In the genomic region with DNA sequence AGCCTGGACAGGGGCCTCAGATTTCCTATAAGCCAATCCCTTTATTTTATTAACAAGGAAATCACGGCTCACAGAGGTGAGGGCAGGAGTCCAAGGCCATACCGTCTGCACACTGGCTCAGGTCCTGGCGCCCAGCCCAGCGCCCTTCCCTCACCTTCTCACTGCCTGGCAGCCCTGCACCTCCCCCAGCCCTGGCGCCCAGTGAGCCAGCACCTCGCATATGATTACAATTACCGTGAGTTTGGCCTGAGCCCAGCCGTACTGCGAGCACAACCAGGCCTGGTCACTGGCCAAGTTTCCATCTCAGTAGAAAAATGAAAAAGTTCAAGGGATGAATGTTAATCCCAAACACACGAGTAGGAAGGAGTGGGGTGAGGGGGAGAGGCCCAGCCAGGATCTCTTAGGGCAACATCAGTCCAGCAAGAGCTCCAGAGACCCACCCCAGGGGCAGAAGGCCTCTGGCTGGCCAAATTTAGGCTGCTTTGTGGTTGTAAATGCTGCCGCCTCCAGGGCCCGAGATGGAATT, we compare ENCODE assay signal across 8 cellular contexts.
DNase-seq lines count a peak whose midpoint lies in the region; ATAC-seq and TF ChIP-seq lines count a peak whose summit lies in the region.

No MANE protein-coding gene starts in this region.

- H3K36me3 ChIP-seq in neuronal stem cell (replicated peaks in 1 of 2; ENCODE audit: control insufficient read depth in 2 of 2, insufficient read depth in 2 of 2, low read length in 2 of 2), result no peaks in the 10 kb centered on the region

- H3K4me3 Mint-ChIP-seq in activated CD8-positive, alpha-beta T cell treated with anti-CD3 and anti-CD28 coated beads for 36 hours, result no peak overlapping the region
- H3K4me3 Mint-ChIP-seq in activated naive CD4-positive, alpha-beta T cell treated with anti-CD3 and anti-CD28 coated beads, Interleukin-2, amount 10 ng/mL, durations not matched to agents 7 days and 5 days, result no peak overlapping the region

- no peaks in the 10 kb centered on the region for H3K4me1 Mint-ChIP-seq in activated CD8-positive, alpha-beta T cell treated with anti-CD3 and anti-CD28 coated beads for 36 hours (ENCODE audit: low read depth)
- no peaks in the 10 kb centered on the region for H3K4me1 Mint-ChIP-seq in activated naive CD4-positive, alpha-beta T cell treated with anti-CD3 and anti-CD28 coated beads, Interleukin-2, amount 10 ng/mL, durations not matched to agents 7 days and 5 days

- intact Hi-C loops in activated CD8-positive, alpha-beta T cell treated with anti-CD3 and anti-CD28 coated beads for 36 hours (cut with micrococcal nuclease), result no loop called here

- no peak overlapping the region for H3K4me3 ChIP-seq in epithelial cell of proximal tubule (ENCODE audit: low read depth, low read length)
- H3K4me3 ChIP-seq in neuronal stem cell (ENCODE audit: low read length in 2 of 2), result no peak overlapping the region

- no peak overlapping the region for H4K8ac ChIP-seq in neuronal stem cell (ENCODE audit: low read depth, low read length)

- TF ChIP-seq CTCF in epithelial cell of proximal tubule (conservative IDR thresholded peaks at IDR 0.05; ENCODE audit: low read depth, low read length), result no peak
- TF ChIP-seq CTCF in activated CD8-positive, alpha-beta T cell treated with anti-CD3 and anti-CD28 coated beads for 36 hours (IDR thresholded peaks at IDR 0.05), result no peak

- no peak overlapping the region for H3K23ac ChIP-seq in neuronal stem cell (ENCODE audit: low read depth, low read length, poor library complexity)

- no peak overlapping the region for H3K18ac ChIP-seq in neuronal stem cell (ENCODE audit: low read length)

- no peaks in the 10 kb centered on the region for H3K79me1 ChIP-seq in neuronal stem cell (ENCODE audit: low read depth, low read length)

- no peak overlapping the region for H2AFZ ChIP-seq in neuronal stem cell (ENCODE audit: low read length)

- no CpG with 5 or more reads among the region's 12 CpGs for WGBS in neuronal stem cell (ENCODE audit: extremely low coverage in 2 of 2, insufficient read length in 2 of 2, insufficient replicate concordance in 1 of 2), 2 donors

- H3K9me3 ChIP-seq in neuronal stem cell (replicated peaks in 1 of 2; ENCODE audit: control insufficient read depth in 2 of 2, insufficient read depth in 1 of 2, low read depth in 1 of 2, low read length in 2 of 2), result no peaks in the 10 kb centered on the region

- H2BK15ac ChIP-seq in neuronal stem cell (ENCODE audit: low read length), result peak overlapping the region; percentile 50

- no peak overlapping the region for H3K4ac ChIP-seq in neuronal stem cell (ENCODE audit: low read length)

- H3K27me3 ChIP-seq in neuronal stem cell (ENCODE audit: control insufficient read depth in 3 of 3, insufficient read depth in 3 of 3, low read depth in 1 of 3, low read length in 3 of 3), result peaks cover 0 to 66% (median 0%) of the 10 kb centered on the region in 3 experiments

- no peaks in the 10 kb centered on the region for H3K4me1 ChIP-seq in neuronal stem cell (ENCODE audit: control insufficient read depth in 2 of 2, insufficient read depth in 1 of 2, low read depth in 1 of 2, low read length in 2 of 2)

- CTCF ChIA-PET in activated CD8-positive, alpha-beta T cell treated with anti-CD3 and anti-CD28 coated beads for 36 hours (lab: Charles Lee), result no interaction called here
- CTCF ChIA-PET in activated naive CD4-positive, alpha-beta T cell treated with anti-CD3 and anti-CD28 coated beads, Interleukin-2, amount 10 ng/mL, durations not matched to agents 7 days and 5 days (lab: Charles Lee), result no interaction called here

- H3K9me3 Mint-ChIP-seq in activated CD8-positive, alpha-beta T cell treated with anti-CD3 and anti-CD28 coated beads for 36 hours, result no peaks in the 10 kb centered on the region
- H3K9me3 Mint-ChIP-seq in activated naive CD4-positive, alpha-beta T cell treated with anti-CD3 and anti-CD28 coated beads, Interleukin-2, amount 10 ng/mL, durations not matched to agents 7 days and 5 days, result no peaks in the 10 kb centered on the region

- H3K27ac ChIP-seq in neuronal stem cell (replicated peaks; ENCODE audit: low read length), result no peak overlapping the region

- POLR2A ChIA-PET in activated CD8-positive, alpha-beta T cell treated with anti-CD3 and anti-CD28 coated beads for 36 hours (lab: Charles Lee), result no interaction called here

- H2BK12ac ChIP-seq in neuronal stem cell (ENCODE audit: low read length), result no peak overlapping the region

- H3K9ac ChIP-seq in neuronal stem cell (ENCODE audit: low read depth, low read length, poor library complexity), result no peak overlapping the region

- no peak overlapping the region for H2BK5ac ChIP-seq in neuronal stem cell (ENCODE audit: low read length)

- H4K91ac ChIP-seq in neuronal stem cell (ENCODE audit: low read depth, low read length, poor library complexity), result no peak overlapping the region

- H2BK120ac ChIP-seq in neuronal stem cell (ENCODE audit: low read depth, low read length), result no peak overlapping the region

- H2AK5ac ChIP-seq in neuronal stem cell (ENCODE audit: low read depth, low read length), result no peak overlapping the region

- ATAC-seq in GM21367 (IDR thresholded peaks at IDR 0.05; ENCODE audit: unreplicated experiment) (no peak), GM21423 (IDR thresholded peaks at IDR 0.05; ENCODE audit: unreplicated experiment) (no peak)
- no peak for ATAC-seq in activated CD8-positive, alpha-beta T cell treated with anti-CD3 and anti-CD28 coated beads for 36 hours

- H3K27ac Mint-ChIP-seq in activated CD8-positive, alpha-beta T cell treated with anti-CD3 and anti-CD28 coated beads for 36 hours, result no peak overlapping the region
- H3K27ac Mint-ChIP-seq in activated naive CD4-positive, alpha-beta T cell treated with anti-CD3 and anti-CD28 coated beads, Interleukin-2, amount 10 ng/mL, durations not matched to agents 7 days and 5 days, result no peak overlapping the region

- peaks cover 2% of the 10 kb centered on the region for H3K27me3 Mint-ChIP-seq in activated CD8-positive, alpha-beta T cell treated with anti-CD3 and anti-CD28 coated beads for 36 hours
- peaks cover 50% of the 10 kb centered on the region for H3K27me3 Mint-ChIP-seq in activated naive CD4-positive, alpha-beta T cell treated with anti-CD3 and anti-CD28 coated beads, Interleukin-2, amount 10 ng/mL, durations not matched to agents 7 days and 5 days

- no peaks in the 10 kb centered on the region for H3K36me3 Mint-ChIP-seq in activated CD8-positive, alpha-beta T cell treated with anti-CD3 and anti-CD28 coated beads for 36 hours (ENCODE audit: low read depth)
- no peaks in the 10 kb centered on the region for H3K36me3 Mint-ChIP-seq in activated naive CD4-positive, alpha-beta T cell treated with anti-CD3 and anti-CD28 coated beads, Interleukin-2, amount 10 ng/mL, durations not matched to agents 7 days and 5 days

- no peak overlapping the region for H3K14ac ChIP-seq in neuronal stem cell (ENCODE audit: low read length)

- H3K4me2 ChIP-seq in neuronal stem cell (ENCODE audit: insufficient read depth, low read length, poor library complexity, severe bottlenecking), result no peak overlapping the region

- peak; percentile 31 for DNase-seq in COLO829 (ENCODE audit: low spot score)
- DNase-seq in NCI-H510A treated with DMSO at 0.1 percent for 48 hours (lab: John Stamatoyannopoulos, UW), result peak; percentile 22
- DNase-seq in epithelial cell of proximal tubule (ENCODE audit: low read depth), result peak; percentile 71
- no peak for DNase-seq in neuronal stem cell (ENCODE audit: low spot score)
- no peak for DNase-seq in activated CD8-positive, alpha-beta T cell treated with anti-CD3 and anti-CD28 coated beads for 36 hours
- no peak for DNase-seq in activated naive CD4-positive, alpha-beta T cell treated with anti-CD3 and anti-CD28 coated beads, Interleukin-2, amount 10 ng/mL, durations not matched to agents 7 days and 5 days

Comparison
In these comparisons a context has a peak if more than half of its experiments do, and no peak if none do; other contexts are left out.
1. DNase-seq: peak in COLO829 (single experiment), NCI-H510A treated with DMSO at 0.1 percent for 48 hours (single experiment) and epithelial cell of proximal tubule (single experiment); none in neuronal stem cell (single experiment), activated CD8-positive, alpha-beta T cell treated with anti-CD3 and anti-CD28 coated beads for 36 hours (single experiment) and activated naive CD4-positive, alpha-beta T cell treated with anti-CD3 and anti-CD28 coated beads, Interleukin-2, amount 10 ng/mL, durations not matched to agents 7 days and 5 days (single experiment).